In the genomic region with DNA sequence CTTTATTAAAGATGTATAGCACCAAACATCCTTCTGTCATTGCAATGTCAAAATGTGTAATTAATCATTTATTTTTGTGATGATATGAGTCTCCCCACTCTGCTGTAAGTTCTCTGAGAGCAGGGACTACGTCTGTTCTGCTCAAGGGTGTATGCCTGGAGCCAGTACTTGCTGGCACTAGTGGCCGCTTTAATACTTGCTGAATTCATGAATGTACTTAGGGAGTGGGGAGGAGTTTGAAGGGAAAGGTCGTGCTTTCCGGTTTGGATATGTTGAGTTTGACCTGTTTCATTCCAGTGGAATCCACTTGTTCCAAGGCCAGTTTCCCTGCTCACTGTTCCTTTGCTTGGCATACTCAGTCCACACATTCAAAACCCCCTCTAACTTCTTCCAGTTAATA, we compare ENCODE assay signal across 10 cellular contexts. TPM values are rescaled to one million over a fixed set of nuclear protein-coding genes. Genes with fewer than 3 reads are reported as not detected.
DNase-seq lines count a peak whose midpoint lies in the region; ATAC-seq and TF ChIP-seq lines count a peak whose summit lies in the region.
"Had no signal": no experiment of that assay in that cellular context is flagged by ENCODE, and none has a peak within 500 bp of the region (broad histone marks: within the 10 kb centered on the region; RNA-seq: fewer than 3 reads in every experiment).

No MANE protein-coding gene starts in this region.

- no peaks in the 10 kb centered on the region for H3K36me3 Mint-ChIP-seq in endodermal cell (ENCODE audit: low read depth)
- H3K36me3 Mint-ChIP-seq: activated naive CD8-positive, alpha-beta T cell treated with anti-CD3 and anti-CD28 coated beads for 36 hours had no signal

- WGBS in endodermal cell (ENCODE audit: insufficient coverage in 1 of 2, insufficient read length in 1 of 2), 2 experiments = 33 to 46% methylated on average over 1 to 4 of the region's 4 CpGs

- no peaks in the 10 kb centered on the region for H3K9me3 Mint-ChIP-seq in endodermal cell
- H3K9me3 Mint-ChIP-seq: activated naive CD8-positive, alpha-beta T cell treated with anti-CD3 and anti-CD28 coated beads for 36 hours had no signal

- H3K36me3 ChIP-seq in endodermal cell (ENCODE audit: control insufficient read depth, insufficient read depth, low read length) = peaks cover 6% of the 10 kb centered on the region

- peak; percentile 24 for TF ChIP-seq CTCF in endodermal cell (conservative IDR thresholded peaks at IDR 0.05)

- peaks cover 19% of the 10 kb centered on the region for H3K4me1 Mint-ChIP-seq in endodermal cell

- H3K4me3 Mint-ChIP-seq in endodermal cell = peak overlapping the region; percentile 24

- H3K27me3 ChIP-seq in endodermal cell (ENCODE audit: control insufficient read depth, insufficient read depth, low read length, poor library complexity, severe bottlenecking) = no peaks in the 10 kb centered on the region

- no peak overlapping the region for H3K27ac Mint-ChIP-seq in endodermal cell
- H3K27ac Mint-ChIP-seq: activated naive CD8-positive, alpha-beta T cell treated with anti-CD3 and anti-CD28 coated beads for 36 hours had no signal

- H3K4me1 ChIP-seq in endodermal cell (ENCODE audit: control insufficient read depth, insufficient read depth, low read length) = no peaks in the 10 kb centered on the region

- peaks cover 3% of the 10 kb centered on the region for H3K27me3 Mint-ChIP-seq in endodermal cell (ENCODE audit: insufficient read depth)

- no peak overlapping the region for H3K27ac ChIP-seq in endodermal cell (ENCODE audit: low read depth, low read length)
- H3K27ac ChIP-seq: 22Rv1 had no signal

- H3K9ac ChIP-seq in endodermal cell (ENCODE audit: extremely low read depth, low read length, poor library complexity, severe bottlenecking) = no peak overlapping the region

- H3K9me3 ChIP-seq in endodermal cell (ENCODE audit: control insufficient read depth, low read length) = no peaks in the 10 kb centered on the region

- DNase-seq in DMS53 (lab: John Stamatoyannopoulos, UW) = peak; percentile 27
- DNase-seq in DMS53 treated with DMSO at 0.1 percent for 48 hours (lab: John Stamatoyannopoulos, UW; ENCODE audit: unreplicated experiment) = no peak
- DNase-seq in NCI-H526 (lab: John Stamatoyannopoulos, UW) = peak; percentile 37 to 51
- peak; percentile 49 for DNase-seq in endodermal cell
- peak; percentile 33 for DNase-seq in pons (ENCODE audit: low spot score)
- no peak for DNase-seq in NCI-H1436 treated with DMSO at 0.1 percent for 48 hours (lab: John Stamatoyannopoulos, UW)
- DNase-seq: activated naive CD8-positive, alpha-beta T cell treated with anti-CD3 and anti-CD28 coated beads for 36 hours had no signal

- ATAC-seq in HG02840 (IDR thresholded peaks at IDR 0.05; ENCODE audit: low FRiP score, unreplicated experiment) = no peak
- no peak for ATAC-seq in HG03432 (IDR thresholded peaks at IDR 0.05; ENCODE audit: unreplicated experiment)

- H3K4me3 ChIP-seq in endodermal cell (ENCODE audit: low read length) = no peak overlapping the region

RNA-seq across cellular contexts. Expression of a gene that starts 1.9 kb away (rescaled TPM):
- total RNA-seq in endodermal cell = 10 to 100 TPM; 61.1 to 69.6 TPM
- 46.6 TPM for polyA plus RNA-seq in endodermal cell (2013, experiment 1 of 2)
- polyA plus RNA-seq in endodermal cell (2013, experiment 2 of 2) = 43.7 TPM

RNA-seq across cellular contexts. Expression of a gene that starts 36.5 kb away (rescaled TPM):
- total RNA-seq in endodermal cell = 10 to 100 TPM; 26.9 to 27.2 TPM
- 22.1 TPM for polyA plus RNA-seq in endodermal cell (2013, experiment 1 of 2)
- polyA plus RNA-seq in endodermal cell (2013, experiment 2 of 2) = 19.6 TPM

Comparison
In these comparisons a context has a peak if more than half of its experiments do, and no peak if none do; other contexts are left out.
1. DNase-seq: peak in DMS53 (single experiment), NCI-H526 (2 of 2), endodermal cell (single experiment) and pons (single experiment); none in DMS53 treated with DMSO at 0.1 percent for 48 hours (single experiment) and NCI-H1436 treated with DMSO at 0.1 percent for 48 hours (single experiment).